Comparison of ENCODE assay signal across 8 cellular contexts in the genomic region with DNA sequence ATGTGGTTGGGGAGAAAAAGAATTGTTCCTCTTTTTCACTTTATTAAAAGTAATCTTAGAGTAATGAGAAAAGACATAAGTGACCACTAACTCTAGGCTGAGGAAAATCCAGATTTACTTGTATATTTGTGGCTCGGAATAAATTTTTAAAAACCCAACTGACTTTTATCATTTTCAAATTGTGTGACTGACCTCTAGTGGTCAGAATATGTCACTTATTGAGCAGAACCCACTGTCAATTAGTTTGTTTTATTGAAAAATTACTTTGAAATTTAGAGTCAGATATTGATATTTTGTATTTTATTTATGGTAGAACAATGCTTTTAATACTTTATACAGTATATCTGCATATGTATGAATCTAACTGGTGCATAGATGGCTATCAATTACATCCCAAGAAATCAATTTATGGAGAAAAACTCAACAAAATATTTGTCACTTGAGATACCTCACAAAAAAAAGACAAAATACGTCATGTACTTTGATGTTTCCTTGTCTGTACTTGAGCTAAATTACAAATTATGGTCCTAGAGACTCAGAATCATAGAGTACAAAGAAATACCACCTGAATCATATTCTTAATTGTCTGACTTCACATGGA.
A peak's percentile ranks its signal among the peaks of the same experiment; 100 is the strongest.
DNase-seq lines count a peak whose midpoint lies in the region; ATAC-seq and TF ChIP-seq lines count a peak whose summit lies in the region.

No MANE protein-coding gene starts in this region.

- DNase-seq in OCI-M1 (lab: John Stamatoyannopoulos, UW) (peak; percentile 56), fibroblast of pulmonary artery (ENCODE audit: low read depth) (peak; percentile 36), superior temporal gyrus (ENCODE audit: extremely low spot score) (peak; percentile 67), omental fat pad (ENCODE audit: low spot score) (no peak)
- DNase-seq in activated naive CD4-positive, alpha-beta T cell treated with Interleukin-2 at 50 U/mL for 16 hours: no peak
- DNase-seq in stimulated activated CD4-positive, alpha-beta T cell treated with anti-CD3 and anti-CD28 coated beads, Interleukin-15, amount 100 ng/mL, for 24 hours: no peak

- ATAC-seq in omental fat pad (ENCODE audit: low FRiP score): no peak

- TF ChIP-seq CTCF in 22Rv1 (IDR thresholded peaks at IDR 0.05): peak; percentile 84
- peak; percentile 40 for TF ChIP-seq CTCF in GM12873 (IDR thresholded peaks at IDR 0.05; ENCODE audit: insufficient read depth, low read depth, low read length, missing control alignments)
- peak; percentile 54 for TF ChIP-seq CTCF in fibroblast of pulmonary artery (IDR thresholded peaks at IDR 0.05; ENCODE audit: low read length, missing control alignments)
- TF ChIP-seq CTCF in omental fat pad (IDR thresholded peaks at IDR 0.05): no peak

- H3K4me3 ChIP-seq in fibroblast of pulmonary artery (replicated peaks; ENCODE audit: low read depth, low read length): no peak overlapping the region

- H3K27ac ChIP-seq in 22Rv1: no peak overlapping the region

Comparison
In these comparisons a context has a peak if more than half of its experiments do, and no peak if none do; other contexts are left out.
1. CTCF ChIP-seq: peak in 22Rv1 (single experiment), GM12873 (single experiment) and fibroblast of pulmonary artery (single experiment); none in omental fat pad (0 of 3).
2. DNase-seq: peak in OCI-M1 (single experiment), fibroblast of pulmonary artery (single experiment) and superior temporal gyrus (single experiment); none in activated naive CD4-positive, alpha-beta T cell treated with Interleukin-2 at 50 U/mL for 16 hours (single experiment), stimulated activated CD4-positive, alpha-beta T cell treated with anti-CD3 and anti-CD28 coated beads, Interleukin-15, amount 100 ng/mL, for 24 hours (single experiment) and omental fat pad (single experiment).